Comparison of ENCODE assay signal across 1 cellular context in genomic region chr11:34359548-34359891, GRCh38.
A peak's percentile ranks its signal among the peaks of the same experiment; 100 is the strongest.
TF ChIP-seq lines count a peak whose summit lies in the region.

No MANE protein-coding gene starts in this region.

TF ChIP-seq in HepG2, 621 proteins besides CTCF, POLR2A, EP300 and RAD21:
- TF ChIP-seq POLR2AphosphoS5 (IDR thresholded peaks at IDR 0.05; ENCODE audit: low read depth, low read length) (no peak), KLF9 (CRISPR knock-in tag; IDR thresholded peaks at IDR 0.05; ENCODE audit: low read depth) (no peak), NKX3-1 (CRISPR knock-in tag; IDR thresholded peaks at IDR 0.05) (0 out of 2 replicates have a peak, but pooled peaks have one; percentile 6), ZNF331 (CRISPR knock-in tag; IDR thresholded peaks at IDR 0.05) (no peak), ZNF24 (IDR thresholded peaks at IDR 0.05) (no peak), ATF4 (CRISPR knock-in tag; IDR thresholded peaks at IDR 0.05) (0 out of 4 replicates have a peak, but pooled peaks of 1 of the 2 experiments have one; percentile 15), ZNF503 (CRISPR knock-in tag; IDR thresholded peaks at IDR 0.05) (0 out of 2 replicates have a peak, but pooled peaks have one; percentile 5), KDM5A (IDR thresholded peaks at IDR 0.05; ENCODE audit: borderline replicate concordance, low read length) (peak; percentile 37; the same call in 1 of the 2 replicates), ZSCAN5A (CRISPR knock-in tag; IDR thresholded peaks at IDR 0.05; ENCODE audit: borderline replicate concordance) (0 out of 2 replicates have a peak, but pooled peaks have one; percentile 8), ZNF800 (CRISPR knock-in tag; IDR thresholded peaks at IDR 0.05) (peak; percentile 1; the same call in 1 of the 2 replicates), ARID3A (IDR thresholded peaks at IDR 0.05; ENCODE audit: low read depth, low read length) (peak; percentile 4; the same call in 1 of the 2 replicates), ZNF256 (CRISPR knock-in tag; conservative IDR thresholded peaks at IDR 0.05) (no peak)
